19 cellular contexts compared by ENCODE assay signal in the genomic region with DNA sequence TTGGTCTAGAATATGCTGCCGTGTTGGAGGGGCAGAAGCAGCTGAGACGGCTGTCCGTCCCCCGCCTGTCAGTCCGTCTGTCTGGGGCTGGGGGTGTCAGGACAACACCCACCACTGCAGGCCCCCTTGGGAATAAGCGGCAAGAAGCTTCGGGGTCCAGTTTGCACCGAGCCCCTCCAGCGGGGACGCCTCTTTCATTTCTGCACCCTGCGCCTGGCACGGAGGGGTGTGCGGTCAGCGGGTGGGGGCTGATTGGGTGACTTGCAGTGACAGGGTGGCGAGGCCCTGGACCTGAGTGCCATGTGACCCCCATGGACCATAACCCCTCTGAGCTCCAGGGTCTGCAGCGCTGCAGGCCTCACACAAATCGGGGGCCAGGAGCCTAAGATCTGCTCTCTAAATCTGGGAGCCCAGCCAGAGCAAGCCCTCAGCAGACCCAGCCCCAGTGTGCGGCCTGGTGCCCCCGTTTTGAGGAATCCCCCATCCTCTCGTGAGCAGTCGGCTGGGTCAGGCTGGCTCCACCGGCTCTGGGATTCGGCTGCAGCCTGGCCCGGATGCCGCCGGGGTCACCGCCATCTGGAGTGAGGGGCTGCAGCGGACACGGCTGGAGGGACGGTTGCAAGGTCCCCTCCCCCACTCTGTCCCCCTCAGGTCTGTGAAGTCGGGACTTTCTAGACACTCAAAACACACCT. TPM values are rescaled to one million over a fixed set of nuclear protein-coding genes. Genes with fewer than 3 reads are reported as not detected.
DNase-seq lines count a peak whose midpoint lies in the region; ATAC-seq, FAIRE-seq and TF ChIP-seq lines count a peak whose summit lies in the region.
"Had no signal": no experiment of that assay in that cellular context is flagged by ENCODE, and none has a peak within 500 bp of the region (broad histone marks: within the 10 kb centered on the region; RNA-seq: fewer than 3 reads in every experiment).

No MANE protein-coding gene starts in this region.

- FAIRE-seq in GM18507 (lab: Jason Lieb, UNC): peak; percentile 59

- H3K4me1 Mint-ChIP-seq in naive thymus-derived CD8-positive, alpha-beta T cell: peaks cover 2 to 40% (median 10%) of the 10 kb centered on the region in 4 donors
- peaks cover 15% of the 10 kb centered on the region for H3K4me1 Mint-ChIP-seq in activated CD8-positive, alpha-beta T cell treated with anti-CD3 and anti-CD28 coated beads for 36 hours (ENCODE audit: low read depth)

- H3K9me2 ChIP-seq in OCI-LY1 (ENCODE audit: low read depth, low read length): no peaks in the 10 kb centered on the region

- no peak overlapping the region for H2AFZ ChIP-seq in OCI-LY1 (ENCODE audit: low read length)
- H2AFZ ChIP-seq: parathyroid adenoma had no signal

- H4K20me1 ChIP-seq in OCI-LY1 (ENCODE audit: insufficient read depth, low read length): no peaks in the 10 kb centered on the region

- H3K4me3 Mint-ChIP-seq in naive thymus-derived CD8-positive, alpha-beta T cell: peak overlapping the region in 8 of 10 donors; percentile 28 to 80 (median 61)
- no peak overlapping the region for H3K4me3 Mint-ChIP-seq in activated CD8-positive, alpha-beta T cell treated with anti-CD3 and anti-CD28 coated beads for 36 hours
- H3K4me3 Mint-ChIP-seq: type B pancreatic cell had no signal

- H3K27ac Mint-ChIP-seq in naive thymus-derived CD8-positive, alpha-beta T cell: peak overlapping the region in 1 of 10 donors; percentile 37
- H3K27ac Mint-ChIP-seq in activated CD8-positive, alpha-beta T cell treated with anti-CD3 and anti-CD28 coated beads for 36 hours: no peak overlapping the region
- H3K27ac Mint-ChIP-seq: type B pancreatic cell had no signal

- H3K79me2 ChIP-seq in OCI-LY1 (ENCODE audit: insufficient read depth, low read length): no peaks in the 10 kb centered on the region
- H3K79me2 ChIP-seq: parathyroid adenoma had no signal

- intact Hi-C loops in activated CD8-positive, alpha-beta T cell treated with anti-CD3 and anti-CD28 coated beads for 36 hours (cut with micrococcal nuclease): no loop called here

- H3K9ac ChIP-seq in OCI-LY1 (ENCODE audit: low read length): peak overlapping the region; percentile 86
- H3K9ac ChIP-seq: parathyroid adenoma had no signal

- ATAC-seq in naive thymus-derived CD8-positive, alpha-beta T cell: no peak
- ATAC-seq in GM21737 (IDR thresholded peaks at IDR 0.05; ENCODE audit: unreplicated experiment) (no peak), HG03045 (IDR thresholded peaks at IDR 0.05; ENCODE audit: unreplicated experiment) (no peak), HG03135 (IDR thresholded peaks at IDR 0.05; ENCODE audit: unreplicated experiment) (no peak)
- ATAC-seq in activated CD8-positive, alpha-beta T cell treated with anti-CD3 and anti-CD28 coated beads for 36 hours: no peak

- peaks cover 87% of the 10 kb centered on the region for H3K4me1 ChIP-seq in OCI-LY1 (ENCODE audit: insufficient read depth, low read length, severe bottlenecking)
- H3K4me1 ChIP-seq: parathyroid adenoma had no signal

- H3K4me2 ChIP-seq in OCI-LY1 (ENCODE audit: low read length): peak overlapping the region; percentile 73
- H3K4me2 ChIP-seq: smooth muscle cell had no signal

- POLR2A ChIA-PET in naive thymus-derived CD8-positive, alpha-beta T cell (lab: Charles Lee): interaction anchor here (1.1 to 1.4 kb wide), 2 partner anchors 11 to 249 kb away, joined by 3 to 6 read pairs; partner anchors contain the start of gene ZNF778
- POLR2A ChIA-PET in activated CD8-positive, alpha-beta T cell treated with anti-CD3 and anti-CD28 coated beads for 36 hours (lab: Charles Lee): interaction anchor here (1.1 kb wide), 1 partner anchor 63 kb away, joined by 3 read pairs; no protein-coding TSS in a partner anchor

- no peaks in the 10 kb centered on the region for H3K9me3 Mint-ChIP-seq in naive thymus-derived CD8-positive, alpha-beta T cell
- H3K9me3 Mint-ChIP-seq in activated CD8-positive, alpha-beta T cell treated with anti-CD3 and anti-CD28 coated beads for 36 hours: no peaks in the 10 kb centered on the region
- H3K9me3 Mint-ChIP-seq: type B pancreatic cell had no signal

- H3K36me3 ChIP-seq in H7 (replicated peaks; ENCODE audit: control insufficient read depth, insufficient read depth, low read length) (no peaks in the 10 kb centered on the region), OCI-LY1 (ENCODE audit: insufficient read depth, low read length) (no peaks in the 10 kb centered on the region)

- H3F3A ChIP-seq in OCI-LY1 (ENCODE audit: insufficient read depth, low read length): 0 out of 2 replicates have a peak, but pooled peaks cover 3% of the 10 kb centered on the region

- H3K27me3 ChIP-seq in H7 (ENCODE audit: control insufficient read depth, insufficient read depth, low read length) (no peaks in the 10 kb centered on the region), OCI-LY1 (ENCODE audit: insufficient read depth, low read length) (no peaks in the 10 kb centered on the region)

- CTCF ChIA-PET in activated CD8-positive, alpha-beta T cell treated with anti-CD3 and anti-CD28 coated beads for 36 hours (lab: Charles Lee): no interaction called here

- H3K27ac ChIP-seq in OCI-LY1 (ENCODE audit: low read depth, low read length, poor library complexity, severe bottlenecking): peak overlapping the region; percentile 100
- H3K27ac ChIP-seq: parathyroid adenoma had no signal

- no peaks in the 10 kb centered on the region for H3K36me3 Mint-ChIP-seq in naive thymus-derived CD8-positive, alpha-beta T cell
- no peaks in the 10 kb centered on the region for H3K36me3 Mint-ChIP-seq in activated CD8-positive, alpha-beta T cell treated with anti-CD3 and anti-CD28 coated beads for 36 hours (ENCODE audit: low read depth)
- H3K36me3 Mint-ChIP-seq: type B pancreatic cell had no signal

- H3K27me3 Mint-ChIP-seq in naive thymus-derived CD8-positive, alpha-beta T cell: peaks cover 0 to 13% (median under 1%) of the 10 kb centered on the region in 5 donors
- peaks cover 7% of the 10 kb centered on the region for H3K27me3 Mint-ChIP-seq in activated CD8-positive, alpha-beta T cell treated with anti-CD3 and anti-CD28 coated beads for 36 hours

- DNase-seq in GM18507 (ENCODE audit: extremely low spot score, insufficient read length, low read depth) (no peak), H7 (peak; percentile 74)
- no peak for DNase-seq in naive thymus-derived CD8-positive, alpha-beta T cell
- DNase-seq in activated CD8-positive, alpha-beta T cell treated with anti-CD3 and anti-CD28 coated beads for 36 hours: no peak
- DNase-seq: activated T-cell treated with anti-CD3 and anti-CD28 coated beads, Interleukin-2, amount 50 U/mL, for 48 hours; effector CD4-positive, alpha-beta T cell; hippocampal formation; NCI-H2171 treated with DMSO at 0.1 percent for 48 hours; SHP77 treated with DMSO at 0.1 percent for 48 hours; stimulated activated naive CD4-positive, alpha-beta T cell; T1000 had no signal

- no peak overlapping the region for H3K4me3 ChIP-seq in H7 (ENCODE audit: insufficient read depth, low read depth, low read length)
- H3K4me3 ChIP-seq in OCI-LY1 (ENCODE audit: low read depth, low read length, poor library complexity, severe bottlenecking): peak overlapping the region; percentile 65
- H3K4me3 ChIP-seq: smooth muscle cell had no signal

- TF ChIP-seq CTCF in OCI-LY1 (IDR thresholded peaks at IDR 0.05; ENCODE audit: low read length): no peak
- no peak for TF ChIP-seq CTCF in activated CD8-positive, alpha-beta T cell treated with anti-CD3 and anti-CD28 coated beads for 36 hours (IDR thresholded peaks at IDR 0.05)

- no peaks in the 10 kb centered on the region for H3K9me3 ChIP-seq in OCI-LY1 (ENCODE audit: low read length)

RNA-seq across cellular contexts. Expression of gene CBFA2T3, which starts 8.3 kb away (rescaled TPM):
- total RNA-seq in H7 (2014; rRNA removed; shearing (Covaris generic)): 0.35 TPM in 1 of 2 replicates, not detected in the other
- total RNA-seq in naive thymus-derived CD8-positive, alpha-beta T cell: 1 to 10 TPM; 1.5 to 2.0 TPM
- under 1 TPM in 1 of 3 donors, not detected in 2; 0.04 TPM for polyA plus RNA-seq in naive thymus-derived CD8-positive, alpha-beta T cell
- total RNA-seq in activated CD8-positive, alpha-beta T cell treated with anti-CD3 and anti-CD28 coated beads for 36 hours: under 1 TPM; 0.14 to 0.34 TPM
- total RNA-seq: smooth muscle cell had no signal
- polyA plus RNA-seq: BJ had no signal
